ENCODE assay signal across 28 cellular contexts in the genomic region with DNA sequence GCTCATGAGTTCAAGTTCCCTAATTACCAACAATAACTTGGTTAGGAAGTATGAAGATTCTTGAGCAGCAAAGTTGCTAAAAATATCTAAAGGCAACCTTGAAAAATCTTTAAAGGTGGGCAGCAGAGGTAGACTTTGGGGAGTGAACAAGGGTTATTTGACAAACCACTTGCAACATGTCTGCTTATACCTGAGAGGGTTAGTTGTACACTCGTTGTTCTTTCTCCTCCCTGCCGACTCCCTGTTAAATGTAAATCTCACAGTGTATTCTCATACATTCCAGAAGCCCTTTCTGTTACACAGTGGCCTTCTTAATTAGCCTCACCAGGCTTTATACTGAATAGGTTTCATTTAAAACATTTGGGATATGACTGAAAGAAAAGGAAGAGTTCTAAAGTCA.
"Had no signal": no experiment of that assay in that cellular context is flagged by ENCODE, and none has a peak within 500 bp of the region (broad histone marks: within the 10 kb centered on the region; RNA-seq: fewer than 3 reads in every experiment).

No MANE protein-coding gene starts in this region.

- H3K4me3 ChIP-seq: ascending aorta, breast epithelium, cardiac muscle cell, colonic mucosa, esophagus squamous epithelium, gastroesophageal sphincter had no signal

- H3K9me3 ChIP-seq: ascending aorta, breast epithelium, colonic mucosa, esophagus squamous epithelium, gastroesophageal sphincter had no signal

- DNase-seq: activated B cell treated with CpG ODN at 0.5 μM for 24 hours; activated CD4-positive, alpha-beta memory T cell treated with anti-CD3 and anti-CD28 coated beads, Interleukin-2, amount 10 ng/mL, durations not matched to agents 7 days and 5 days; activated CD4-positive, alpha-beta T cell treated with anti-CD3 and anti-CD28 coated beads for 48 hours; activated CD8-positive, alpha-beta memory T cell treated with anti-CD3 and anti-CD28 coated beads, Interleukin-2, amount 50 U/mL, for 48 hours; activated gamma-delta T cell; activated naive CD4-positive, alpha-beta T cell; activated naive CD4-positive, alpha-beta T cell treated with anti-CD3 and anti-CD28 coated beads, Interleukin-2, amount 10 ng/mL, durations not matched to agents 7 days and 5 days; activated naive CD8-positive, alpha-beta T cell treated with anti-CD3 and anti-CD28 coated beads, Interleukin-2, amount 10 ng/mL, durations not matched to agents 7 days and 5 days; activated T-cell treated with anti-CD3 and anti-CD28 coated beads for 4 hours; activated T-cell treated with anti-CD3 and anti-CD28 coated beads, Interleukin-2, amount 50 U/mL, for 24 hours; activated T-cell treated with anti-CD3 and anti-CD28 coated beads, Interleukin-2, amount 50 U/mL, for 72 hours; central memory CD4-positive, alpha-beta T cell; cerebellar nuclear complex; colonic mucosa; effector CD8-positive, alpha-beta T cell; esophagus squamous epithelium; foreskin melanocyte; T-helper 1 cell; T-helper 17 cell; T1000; WERI-Rb-1 had no signal

- H3K4me1 ChIP-seq: ascending aorta, colonic mucosa, gastroesophageal sphincter had no signal

- H3K36me3 ChIP-seq: ascending aorta, breast epithelium, cardiac muscle cell, colonic mucosa, esophagus squamous epithelium, gastroesophageal sphincter, WERI-Rb-1 had no signal

- ATAC-seq: activated CD4-positive, CD25-positive, alpha-beta regulatory T cell treated with anti-CD3 and anti-CD28 coated beads, Interleukin-2, amount 50 U/mL, for 24 hours; activated naive CD4-positive, alpha-beta T cell treated with anti-CD3 and anti-CD28 coated beads, Interleukin-2, amount 50 U/mL, for 72 hours; activated T-cell treated with anti-CD3 and anti-CD28 coated beads, Interleukin-2, amount 50 U/mL, for 72 hours; T-helper 17 cell had no signal

- H3K27ac ChIP-seq: ascending aorta, breast epithelium, cardiac muscle cell, colonic mucosa, epithelial cell of prostate, esophagus squamous epithelium, gastroesophageal sphincter, WERI-Rb-1 had no signal

- H3K27me3 ChIP-seq: ascending aorta, breast epithelium, cardiac muscle cell, colonic mucosa, esophagus squamous epithelium, gastroesophageal sphincter had no signal
